In genomic region chr14:95233702-95234241, GRCh38 we compare ENCODE assay signal across 1 cellular context.
A peak's percentile ranks its signal among the peaks of the same experiment; 100 is the strongest.
TF ChIP-seq lines count a peak whose summit lies in the region.

No MANE protein-coding gene starts in this region.

TF ChIP-seq in GM12878, 131 proteins besides CTCF, POLR2A, EP300 and RAD21 (continued from another document and continues in another):
- TF ChIP-seq IRF5 (IDR thresholded peaks at IDR 0.05; ENCODE audit: borderline replicate concordance) (no peak), PBX3 (IDR thresholded peaks at IDR 0.05; ENCODE audit: insufficient replicate concordance, low read depth, low read length) (no peak), MXI1 (IDR thresholded peaks at IDR 0.05; ENCODE audit: low read depth, low read length) (no peak), CBFB (IDR thresholded peaks at IDR 0.05; ENCODE audit: low read depth) (peak; percentile 67), ETV6 (conservative IDR thresholded peaks at IDR 0.05 in 1 of 2, IDR thresholded peaks at IDR 0.05 in 1 of 2; ENCODE audit: borderline replicate concordance in 1 of 2, low read depth in 1 of 2) (no peak), MAX (IDR thresholded peaks at IDR 0.05; ENCODE audit: low read depth, low read length) (no peak), ZBTB33 (IDR thresholded peaks at IDR 0.05) (no peak), PAX5 (IDR thresholded peaks at IDR 0.05; ENCODE audit: borderline replicate concordance, low read depth, low read length) (peak; percentile 54; the same call in 1 of the 2 replicates), GABPA (IDR thresholded peaks at IDR 0.05; ENCODE audit: low read depth) (no peak), EED (IDR thresholded peaks at IDR 0.05; ENCODE audit: low read depth) (peak; percentile 83; the same call in 1 of the 2 replicates), DPF2 (IDR thresholded peaks at IDR 0.05) (peak; percentile 81), SPI1 (IDR thresholded peaks at IDR 0.05; ENCODE audit: borderline replicate concordance, insufficient read depth, low read depth, low read length) (peak; percentile 99), MTA2 (IDR thresholded peaks at IDR 0.05; ENCODE audit: low read depth) (peak; percentile 60), JUNB (IDR thresholded peaks at IDR 0.05) (peak; percentile 31; the same call in 1 of the 2 replicates), ATF2 (IDR thresholded peaks at IDR 0.05; ENCODE audit: low read length) (no peak), PRDM15 (CRISPR knock-in tag; IDR thresholded peaks at IDR 0.05) (no peak), SMAD1 (IDR thresholded peaks at IDR 0.05; ENCODE audit: low read depth, partially characterized antibody) (no peak), ZNF217 (IDR thresholded peaks at IDR 0.05) (no peak), IRF4 (IDR thresholded peaks at IDR 0.05; ENCODE audit: low read depth, low read length) (peak; percentile 90), NR2F1 (conservative IDR thresholded peaks at IDR 0.05) (peak; percentile 48), ESRRA (IDR thresholded peaks at IDR 0.05; ENCODE audit: low read length) (no peak), MEF2B (IDR thresholded peaks at IDR 0.05; ENCODE audit: partially characterized antibody, poor library complexity, severe bottlenecking) (peak; percentile 84), NR2C1 (IDR thresholded peaks at IDR 0.05) (no peak), ZNF592 (IDR thresholded peaks at IDR 0.05) (no peak), TARDBP (IDR thresholded peaks at IDR 0.05; ENCODE audit: borderline replicate concordance) (no peak), BCLAF1 (IDR thresholded peaks at IDR 0.05) (no peak), IRF3 (IDR thresholded peaks at IDR 0.05) (no peak), ZSCAN29 (IDR thresholded peaks at IDR 0.05) (no peak), FOXK2 (IDR thresholded peaks at IDR 0.05) (no peak), NFIC (IDR thresholded peaks at IDR 0.05; ENCODE audit: low read depth, low read length) (peak; percentile 39; the same call in 1 of the 2 replicates), MYB (IDR thresholded peaks at IDR 0.05; ENCODE audit: borderline replicate concordance, low read depth, low read length) (no peak), ZBED1 (IDR thresholded peaks at IDR 0.05; ENCODE audit: borderline replicate concordance) (no peak), PML (IDR thresholded peaks at IDR 0.05; ENCODE audit: low read length) (no peak), CBX3 (IDR thresholded peaks at IDR 0.05; ENCODE audit: borderline replicate concordance, low read depth) (no peak)
